12 cellular contexts compared by ENCODE assay signal in the genomic region with DNA sequence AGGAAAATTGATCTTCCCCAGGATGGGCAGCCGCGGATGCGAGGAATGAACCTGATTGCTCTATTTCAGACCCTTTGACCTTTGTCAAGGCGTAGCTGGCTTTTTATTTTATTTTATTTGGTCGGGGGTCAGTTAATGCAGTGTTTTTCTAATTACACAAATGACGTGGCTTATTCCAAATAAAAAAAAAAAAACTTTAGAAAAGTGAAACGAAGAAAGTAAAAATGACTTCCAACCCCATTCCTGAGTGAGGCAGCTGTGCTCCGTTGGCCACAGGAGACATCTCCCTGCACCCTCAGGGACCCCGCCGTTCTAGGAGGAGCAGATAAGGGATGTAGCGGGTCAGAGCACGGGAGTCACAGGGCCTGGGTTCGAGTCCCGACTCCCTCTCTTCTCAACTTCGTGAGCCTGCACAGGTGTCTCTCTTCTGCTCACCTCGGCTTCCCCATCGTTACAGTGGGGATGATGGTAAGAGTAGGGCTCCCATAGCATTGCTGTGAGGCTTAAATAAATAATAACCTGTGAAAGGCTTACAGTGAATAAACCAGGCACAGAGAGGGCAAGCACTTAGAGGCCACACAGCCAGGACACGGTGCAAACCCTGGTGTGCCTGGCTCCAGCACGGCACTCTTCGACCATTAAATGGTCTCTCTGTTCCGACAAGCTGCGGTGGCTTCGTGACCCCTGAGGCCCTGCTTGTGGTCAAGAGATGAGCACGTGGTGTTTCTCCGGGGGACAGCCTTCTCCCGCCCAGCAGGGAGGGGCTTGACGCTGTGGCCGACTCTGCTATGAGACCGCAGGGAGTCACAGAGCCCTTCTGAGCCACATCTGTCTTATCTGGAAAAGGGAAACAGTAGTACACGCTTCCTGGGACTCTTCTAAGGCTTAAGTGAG. TPM values are rescaled to one million over a fixed set of nuclear protein-coding genes. Genes with fewer than 3 reads are reported as not detected.
A peak's percentile ranks its signal among the peaks of the same experiment; 100 is the strongest.
DNase-seq lines count a peak whose midpoint lies in the region; ATAC-seq and TF ChIP-seq lines count a peak whose summit lies in the region.
"Had no signal": no experiment of that assay in that cellular context is flagged by ENCODE, and none has a peak within 500 bp of the region (broad histone marks: within the 10 kb centered on the region; RNA-seq: fewer than 3 reads in every experiment).

No MANE protein-coding gene starts in this region.

- no peaks in the 10 kb centered on the region for H4K20me1 ChIP-seq in SK-N-SH (ENCODE audit: insufficient read depth)
- no peaks in the 10 kb centered on the region for H4K20me1 ChIP-seq in OCI-LY7 (ENCODE audit: insufficient read depth, low read length)
- H4K20me1 ChIP-seq in fibroblast of lung (ENCODE audit: control insufficient read depth, extremely low read depth, insufficient read depth, low read length): no peaks in the 10 kb centered on the region

- H3K9ac ChIP-seq in SK-N-SH: no peak overlapping the region
- H3K9ac ChIP-seq in fibroblast of lung (ENCODE audit: insufficient read depth, low read length): peak overlapping the region; percentile 4
- H3K9ac ChIP-seq in skeletal muscle satellite cell (ENCODE audit: low read depth, low read length): no peak overlapping the region

- POLR2A ChIA-PET in SK-N-SH (lab: Yijun Ruan, JAX) (no interaction called here), OCI-LY7 (lab: Charles Lee) (no interaction called here)

- no peaks in the 10 kb centered on the region for H3K79me2 ChIP-seq in SK-N-SH (ENCODE audit: insufficient read depth)
- no peaks in the 10 kb centered on the region for H3K79me2 ChIP-seq in OCI-LY7 (ENCODE audit: insufficient read depth, low read depth, low read length)
- peaks cover 33% of the 10 kb centered on the region for H3K79me2 ChIP-seq in fibroblast of lung (ENCODE audit: control insufficient read depth, insufficient read depth, low read length)

- H3K4me1 ChIP-seq in SK-N-SH (ENCODE audit: control insufficient read depth in 1 of 2, insufficient read depth in 2 of 2, low read depth in 1 of 2, low read length in 1 of 2) (no peaks in the 10 kb centered on the region), OCI-LY7 (ENCODE audit: insufficient read depth, low read length, poor library complexity, severe bottlenecking) (no peaks in the 10 kb centered on the region), fibroblast of lung (ENCODE audit: control insufficient read depth, extremely low read depth, insufficient read depth, low read length) (peaks cover 23% of the 10 kb centered on the region), skeletal muscle satellite cell (ENCODE audit: control insufficient read depth, insufficient read depth, low read length) (peaks cover 5% of the 10 kb centered on the region)
- H3K4me1 ChIP-seq: upper lobe of right lung had no signal

- H3F3A ChIP-seq in SK-N-SH (replicated peaks; ENCODE audit: insufficient read depth): no peaks in the 10 kb centered on the region

- CTCF ChIA-PET in SK-N-SH (lab: Yijun Ruan, JAX) (interaction anchor here (0.5 to 10.0 kb wide), 33 partner anchors 7 to 701 kb away, joined by 3 to 178 read pairs (median 4); a partner anchor contains a TSS), OCI-LY7 (lab: Charles Lee; ENCODE audit: unreplicated experiment) (no interaction called here)

- peak overlapping the region; percentile 59 for H3K4me2 ChIP-seq in SK-N-SH
- H3K4me2 ChIP-seq in OCI-LY7 (ENCODE audit: low read length): no peak overlapping the region
- H3K4me2 ChIP-seq in fibroblast of lung (ENCODE audit: extremely low read depth, insufficient read depth, low read length): peak overlapping the region; percentile 54
- H3K4me2 ChIP-seq in skeletal muscle satellite cell (ENCODE audit: low read length): peak overlapping the region; percentile 66

- BruUV-seq in OCI-LY7 (replicated peaks; lab: Mats Ljungman, UMichigan): no TSS peak

- no peak overlapping the region for H3K27ac ChIP-seq in SK-N-SH (ENCODE audit: low read depth in 2 of 2, low read length in 1 of 2)
- H3K27ac ChIP-seq in OCI-LY7 (ENCODE audit: low read depth, low read length, poor library complexity, severe bottlenecking): no peak overlapping the region
- peak overlapping the region; percentile 28 for H3K27ac ChIP-seq in fibroblast of lung (ENCODE audit: insufficient read depth, low read length)
- H3K27ac ChIP-seq: brain microvascular endothelial cell, skin epidermis had no signal

- intact Hi-C loops in OCI-LY7 (cut with micrococcal nuclease; ENCODE audit: unreplicated experiment): loop anchor here (1.0 to 10.0 kb wide), 3 partner anchors 180 to 696 kb away; no protein-coding TSS in a partner anchor

- H2AFZ ChIP-seq in SK-N-SH (ENCODE audit: low read depth) (no peak overlapping the region), OCI-LY7 (ENCODE audit: low read length) (no peak overlapping the region), fibroblast of lung (ENCODE audit: low read length) (no peak overlapping the region)

- WGBS in SK-N-SH (ENCODE audit: low lambda C conversion rate): 5% methylated on average over 24 of the region's 30 CpGs

- H3K27me3 ChIP-seq in SK-N-SH (ENCODE audit: insufficient read depth) (peaks cover 74% of the 10 kb centered on the region), fibroblast of lung (ENCODE audit: control insufficient read depth, insufficient read depth, low read length) (no peaks in the 10 kb centered on the region), skeletal muscle satellite cell (ENCODE audit: control insufficient read depth, insufficient read depth, low read length) (peaks cover 84% of the 10 kb centered on the region)

- H3K4me3 ChIP-seq in SK-N-SH (ENCODE audit: low read depth in 2 of 2, low read length in 1 of 2): peak overlapping the region in 1 of 2 experiments; percentile 38; a peak in 2 of 4 replicates
- no peak overlapping the region for H3K4me3 ChIP-seq in OCI-LY7 (ENCODE audit: low read depth, low read length, poor library complexity, severe bottlenecking)
- H3K4me3 ChIP-seq in fibroblast of lung (replicated peaks in 1 of 4; ENCODE audit: control extremely low read depth in 1 of 4, insufficient read depth in 1 of 4, low read depth in 3 of 4, low read length in 4 of 4): peak overlapping the region; percentile 15 to 53 (median 40)
- H3K4me3 ChIP-seq in skeletal muscle satellite cell (ENCODE audit: low read length): no peak overlapping the region
- H3K4me3 ChIP-seq: skin epidermis had no signal

- no peaks in the 10 kb centered on the region for H3K9me3 ChIP-seq in SK-N-SH
- H3K9me3 ChIP-seq in OCI-LY7 (ENCODE audit: low read length): no peaks in the 10 kb centered on the region
- no peaks in the 10 kb centered on the region for H3K9me3 ChIP-seq in fibroblast of lung (ENCODE audit: control insufficient read depth, insufficient read depth, low read depth, low read length)
- no peaks in the 10 kb centered on the region for H3K9me3 ChIP-seq in skeletal muscle satellite cell (replicated peaks; ENCODE audit: low read length)
- H3K9me3 ChIP-seq: upper lobe of right lung had no signal

- H3K9me2 ChIP-seq in SK-N-SH: no peaks in the 10 kb centered on the region
- no peaks in the 10 kb centered on the region for H3K9me2 ChIP-seq in OCI-LY7 (ENCODE audit: insufficient read depth, low read length)

- no peak for DNase-seq in SK-N-SH
- no peak for DNase-seq in OCI-LY7 (ENCODE audit: low spot score)
- no peak for DNase-seq in fibroblast of lung (ENCODE audit: low read depth in 2 of 2)
- no peak for DNase-seq in NCI-H2107 treated with DMSO at 0.1 percent for 48 hours (lab: John Stamatoyannopoulos, UW; ENCODE audit: unreplicated experiment)

- no peak for TF ChIP-seq RAD21 in SK-N-SH (IDR thresholded peaks at IDR 0.05; ENCODE audit: low read length)

- ATAC-seq in SK-N-SH treated with all-trans-retinoic acid at 6 μM for 48 hours: no peak
- ATAC-seq in GM18870 (IDR thresholded peaks at IDR 0.05; ENCODE audit: unreplicated experiment): no peak
- no peak for ATAC-seq in GM21717 (IDR thresholded peaks at IDR 0.05; ENCODE audit: unreplicated experiment)

- no peaks in the 10 kb centered on the region for H3K36me3 ChIP-seq in SK-N-SH (replicated peaks in 1 of 2; ENCODE audit: control insufficient read depth in 1 of 2, insufficient read depth in 2 of 2, low read length in 1 of 2)
- H3K36me3 ChIP-seq in OCI-LY7 (ENCODE audit: insufficient read depth, low read length): no peaks in the 10 kb centered on the region
- peaks cover 18% of the 10 kb centered on the region for H3K36me3 ChIP-seq in fibroblast of lung (ENCODE audit: control insufficient read depth, insufficient read depth, low read length)
- H3K36me3 ChIP-seq in skeletal muscle satellite cell (ENCODE audit: insufficient read depth, low read length): no peaks in the 10 kb centered on the region
- H3K36me3 ChIP-seq: brain microvascular endothelial cell, upper lobe of right lung had no signal

- no peak for TF ChIP-seq CTCF in SK-N-SH (IDR thresholded peaks at IDR 0.05)
- peak; percentile 44 for TF ChIP-seq CTCF in OCI-LY7 (conservative IDR thresholded peaks at IDR 0.05; ENCODE audit: low read length)
- no peak for TF ChIP-seq CTCF in fibroblast of lung (conservative IDR thresholded peaks at IDR 0.05 in 1 of 2, IDR thresholded peaks at IDR 0.05 in 1 of 2; ENCODE audit: low read depth in 1 of 2, low read length in 2 of 2)

- no peak for TF ChIP-seq EP300 in SK-N-SH (IDR thresholded peaks at IDR 0.05; ENCODE audit: borderline replicate concordance in 1 of 2, low read depth in 1 of 2, low read length in 1 of 2)

RNA-seq across cellular contexts. Expression of a gene that starts 10.2 kb away (rescaled TPM):
- polyA plus RNA-seq in SK-N-SH (2012; rRNA removed): 0.02 TPM in 1 of 2 replicates, not detected in the other
- polyA plus RNA-seq in SK-N-SH (2012; cell fraction: cytosol; rRNA removed): 0.01 TPM in 1 of 2 replicates, not detected in the other
- polyA plus RNA-seq in SK-N-SH (2012; cell fraction: nucleus; rRNA removed): 0.02 and 0.04 TPM in 2 replicates
- total RNA-seq in OCI-LY7 (2014; rRNA removed; shearing (Covaris generic)): not detected in 2 replicates
- total RNA-seq in OCI-LY7 (2022): not detected in 2 replicates
- total RNA-seq in fibroblast of lung: 15.9 and 31.5 TPM in 2 replicates
- 14.0 and 38.5 TPM in 2 replicates for polyA plus RNA-seq in fibroblast of lung
- 19.3 and 43.8 TPM in 2 replicates for polyA plus RNA-seq in fibroblast of lung (2012)
- polyA minus RNA-seq in fibroblast of lung (ENCODE audit: low replicate concordance): 16.2 and 35.9 TPM in 2 replicates
- under 0.01 and 0.22 TPM in 2 replicates for total RNA-seq in skeletal muscle satellite cell (2012; rRNA removed)
- total RNA-seq: endodermal cell had no signal

RNA-seq across cellular contexts. Expression of a gene that starts 34.5 kb away (rescaled TPM):
- polyA plus RNA-seq in SK-N-SH (2012; rRNA removed): 15.6 and 18.7 TPM in 2 replicates
- 5.6 and 8.7 TPM in 2 replicates for polyA plus RNA-seq in SK-N-SH (2012; cell fraction: cytosol; rRNA removed)
- 61.2 and 70.2 TPM in 2 replicates for polyA plus RNA-seq in SK-N-SH (2012; cell fraction: nucleus; rRNA removed)
- total RNA-seq in OCI-LY7 (2014; rRNA removed; shearing (Covaris generic)): 12.2 and 15.0 TPM in 2 replicates
- 26.0 and 33.5 TPM in 2 replicates for total RNA-seq in OCI-LY7 (2022)
- total RNA-seq in fibroblast of lung: 13.6 and 19.3 TPM in 2 replicates
- polyA plus RNA-seq in fibroblast of lung: 11.4 and 13.1 TPM in 2 replicates
- polyA plus RNA-seq in fibroblast of lung (2012): 9.3 and 9.7 TPM in 2 replicates
- polyA minus RNA-seq in fibroblast of lung (ENCODE audit: low replicate concordance): 5.9 and 16.3 TPM in 2 replicates
- 11.9 and 13.3 TPM in 2 replicates for total RNA-seq in skeletal muscle satellite cell (2012; rRNA removed)

RNA-seq across cellular contexts. Expression of a gene that starts 46.1 kb away (rescaled TPM):
- 0.37 and 1.3 TPM in 2 replicates for polyA plus RNA-seq in SK-N-SH (2012; rRNA removed)
- polyA plus RNA-seq in SK-N-SH (2012; cell fraction: cytosol; rRNA removed): 1.1 TPM in 2 replicates
- polyA plus RNA-seq in SK-N-SH (2012; cell fraction: nucleus; rRNA removed): 2.0 TPM in 2 replicates
- not detected in 2 replicates for total RNA-seq in OCI-LY7 (2014; rRNA removed; shearing (Covaris generic))
- 0.15 TPM in 1 of 2 replicates, not detected in the other for total RNA-seq in OCI-LY7 (2022)
- total RNA-seq in fibroblast of lung: 0.26 and 0.50 TPM in 2 replicates
- polyA plus RNA-seq in fibroblast of lung: 1.1 and 1.5 TPM in 2 replicates
- 4.5 and 7.2 TPM in 2 replicates for polyA plus RNA-seq in fibroblast of lung (2012)
- polyA minus RNA-seq in fibroblast of lung (ENCODE audit: low replicate concordance): 1.6 and 1.9 TPM in 2 replicates
- 3.0 and 3.5 TPM in 2 replicates for total RNA-seq in skeletal muscle satellite cell (2012; rRNA removed)

RNA-seq across cellular contexts. Expression of a gene that starts 57.8 kb away (rescaled TPM):
- polyA plus RNA-seq in SK-N-SH (2012; rRNA removed) (2.5 and 2.8 TPM in 2 replicates), fibroblast of lung (5.9 and 19.0 TPM in 2 replicates)
- 1.7 and 2.3 TPM in 2 replicates for polyA plus RNA-seq in SK-N-SH (2012; cell fraction: cytosol; rRNA removed)
- 5.7 and 15.3 TPM in 2 replicates for polyA plus RNA-seq in SK-N-SH (2012; cell fraction: nucleus; rRNA removed)
- 1.7 and 1.9 TPM in 2 replicates for total RNA-seq in OCI-LY7 (2014; rRNA removed; shearing (Covaris generic))
- total RNA-seq in OCI-LY7 (2022) (1.8 and 2.4 TPM in 2 replicates), fibroblast of lung (24.1 and 27.4 TPM in 2 replicates)
- polyA plus RNA-seq in fibroblast of lung (2012): 9.4 and 31.1 TPM in 2 replicates
- polyA minus RNA-seq in fibroblast of lung (ENCODE audit: low replicate concordance): 4.9 and 6.9 TPM in 2 replicates
- total RNA-seq in skeletal muscle satellite cell (2012; rRNA removed): 23.1 and 24.9 TPM in 2 replicates

Comparison
In these comparisons a context has a peak if more than half of its experiments do, and no peak if none do; other contexts are left out.
1. H3K4me3 ChIP-seq: peak in fibroblast of lung (4 of 4); none in OCI-LY7 (single experiment) and skeletal muscle satellite cell (single experiment).
2. RNA of a gene that starts 10.2 kb away (total RNA-seq): 15.9 to 31.5 TPM in fibroblast of lung; not detected in OCI-LY7; every median in the first group is over 10 times any median in the second.